8 cellular contexts compared by ENCODE assay signal in genomic region chr2:224585205-224586088, GRCh38. TPM values are rescaled to one million over a fixed set of nuclear protein-coding genes. Genes with fewer than 3 reads are reported as not detected.
DNase-seq lines count a peak whose midpoint lies in the region; ATAC-seq and TF ChIP-seq lines count a peak whose summit lies in the region.

Gene CUL3 (minus strand): TSS chr2:224585363. CDS start chr2:224585009, 354 bp downstream.

- peaks cover 8% of the 10 kb centered on the region; the same call in 1 of the 2 replicates for H3K36me3 ChIP-seq in PC-3 (ENCODE audit: low read depth, low read length)
- no peaks in the 10 kb centered on the region for H3K36me3 ChIP-seq in mucosa of rectum (ENCODE audit: control insufficient read depth in 2 of 2, insufficient read depth in 2 of 2, low read length in 2 of 2)

- peak within 1 kb of the TSS; percentile 81 for H2AFZ ChIP-seq in PC-3 (ENCODE audit: low read length)

- ATAC-seq in GM21576 (IDR thresholded peaks at IDR 0.05; ENCODE audit: unreplicated experiment) = peak; percentile 82
- ATAC-seq in PC-3 = peak; percentile 90

- intact Hi-C loops in PC-3 (cut with micrococcal nuclease) = loop anchor here (1.0 to 5.0 kb wide), 3 partner anchors 22 to 101 kb away; no protein-coding TSS in a partner anchor

- H3K9ac ChIP-seq in PC-3 (ENCODE audit: low read length) (peak within 1 kb of the TSS; percentile 91), mucosa of rectum (ENCODE audit: low read depth in 1 of 2, low read length in 2 of 2) (peak within 1 kb of the TSS; percentile 87 to 90)

- H3F3A ChIP-seq in PC-3 (ENCODE audit: low read length, unreplicated experiment) = no peaks in the 10 kb centered on the region

- DNase-seq in DMS114 treated with DMSO at 0.1 percent for 48 hours (lab: John Stamatoyannopoulos, UW; ENCODE audit: unreplicated experiment) (peak; percentile 97), PC-3 (peak; percentile 95), activated T-cell treated with anti-CD3 and anti-CD28 coated beads for 48 hours (ENCODE audit: low read depth) (peak; percentile 99), epithelial cell of proximal tubule (ENCODE audit: low read depth) (peak; percentile 70)
- peak; percentile 100 for DNase-seq in stimulated activated CD8-positive, alpha-beta memory T cell treated with anti-CD3 and anti-CD28 coated beads, Interleukin-4, amount 100 ng/mL, for 48 hours

- TF ChIP-seq CTCF in PC-3 (conservative IDR thresholded peaks at IDR 0.05; ENCODE audit: low read depth, low read length) (no peak), epithelial cell of proximal tubule (conservative IDR thresholded peaks at IDR 0.05; ENCODE audit: low read depth, low read length) (no peak)

- no peak for TF ChIP-seq EP300 in Ishikawa (IDR thresholded peaks at IDR 0.05; ENCODE audit: borderline replicate concordance)

- H3K4me1 ChIP-seq in PC-3 (ENCODE audit: insufficient read depth, low read length) (peaks cover 25% of the 10 kb centered on the region), mucosa of rectum (ENCODE audit: control insufficient read depth in 2 of 2, insufficient read depth in 2 of 2, low read length in 2 of 2) (peaks cover 2 to 11% of the 10 kb centered on the region in 2 donors)

- H3K27ac ChIP-seq in PC-3 (ENCODE audit: low read length) (peak within 1 kb of the TSS; percentile 43), mucosa of rectum (ENCODE audit: low read depth in 2 of 2, low read length in 2 of 2) (peak within 1 kb of the TSS; percentile 91 to 94)

- CTCF ChIA-PET in PC-3 (lab: Charles Lee) = interaction anchor here (0.6 kb wide), 1 partner anchor 63 kb away, joined by 4 read pairs; no protein-coding TSS in a partner anchor

- H3K4me3 ChIP-seq in PC-3 (ENCODE audit: low read length) = peak within 1 kb of the TSS; percentile 76
- H3K4me3 ChIP-seq in epithelial cell of proximal tubule (ENCODE audit: low read depth, low read length) = peak within 1 kb of the TSS; percentile 97
- H3K4me3 ChIP-seq in mucosa of rectum (ENCODE audit: low read length in 2 of 2) = peak within 1 kb of the TSS; percentile 90 to 95

- no peaks in the 10 kb centered on the region for H3K9me3 ChIP-seq in PC-3 (ENCODE audit: low read length)
- H3K9me3 ChIP-seq in mucosa of rectum (ENCODE audit: control insufficient read depth in 2 of 2, low read length in 2 of 2) = no peaks in the 10 kb centered on the region

- no peaks in the 10 kb centered on the region for H3K9me2 ChIP-seq in PC-3 (replicated peaks; ENCODE audit: low read length)

- H3K27me3 ChIP-seq in PC-3 (ENCODE audit: low read length) (no peaks in the 10 kb centered on the region), mucosa of rectum (ENCODE audit: control insufficient read depth in 2 of 2, insufficient read depth in 2 of 2, low read length in 2 of 2) (no peaks in the 10 kb centered on the region)

- no peak for TF ChIP-seq RAD21 in Ishikawa (IDR thresholded peaks at IDR 0.05; ENCODE audit: low read depth)

- POLR2A ChIA-PET in PC-3 (lab: Charles Lee; ENCODE audit: unreplicated experiment) = interaction anchor here (0.5 to 1.0 kb wide), 8 partner anchors 14 to 225 kb away, joined by 3 to 9 read pairs (median 4); no protein-coding TSS in a partner anchor

- BruUV-seq in PC-3 (replicated peaks; lab: Mats Ljungman, UMichigan) = no TSS peak

- H3K79me2 ChIP-seq in PC-3 (ENCODE audit: low read length) = peaks cover 41% of the 10 kb centered on the region

- peak within 1 kb of the TSS; percentile 93 for H3K4me2 ChIP-seq in PC-3 (ENCODE audit: low read length)

- H4K20me1 ChIP-seq in PC-3 (ENCODE audit: low read length) = peaks cover 37% of the 10 kb centered on the region

TF ChIP-seq in Ishikawa, 13 proteins besides CTCF, POLR2A, EP300 and RAD21:
- TF ChIP-seq TAF1 (IDR thresholded peaks at IDR 0.05; ENCODE audit: low read depth) (peak; percentile 43), CREB1 (IDR thresholded peaks at IDR 0.05; ENCODE audit: low read depth) (no peak), TCF12 (IDR thresholded peaks at IDR 0.05; ENCODE audit: low read depth) (no peak), TEAD4 (IDR thresholded peaks at IDR 0.05) (no peak), ZBTB7A (IDR thresholded peaks at IDR 0.05; ENCODE audit: low read depth) (peak; percentile 93), FOXM1 (IDR thresholded peaks at IDR 0.05; ENCODE audit: borderline replicate concordance, low read depth) (peak; percentile 59; the same call in 1 of the 2 replicates), YY1 (IDR thresholded peaks at IDR 0.05; ENCODE audit: low read depth) (peak; percentile 80), EGR1 (IDR thresholded peaks at IDR 0.05) (peak; percentile 58), NFIC (IDR thresholded peaks at IDR 0.05) (no peak), CEBPB (IDR thresholded peaks at IDR 0.05) (no peak)
- TF ChIP-seq, protein P1, sequence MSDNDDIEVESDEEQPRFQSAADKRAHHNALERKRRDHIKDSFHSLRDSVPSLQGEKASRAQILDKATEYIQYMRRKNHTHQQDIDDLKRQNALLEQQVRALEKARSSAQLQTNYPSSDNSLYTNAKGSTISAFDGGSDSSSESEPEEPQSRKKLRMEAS (IDR thresholded peaks at IDR 0.05) = peak; percentile 67
- TF ChIP-seq, protein P2, sequence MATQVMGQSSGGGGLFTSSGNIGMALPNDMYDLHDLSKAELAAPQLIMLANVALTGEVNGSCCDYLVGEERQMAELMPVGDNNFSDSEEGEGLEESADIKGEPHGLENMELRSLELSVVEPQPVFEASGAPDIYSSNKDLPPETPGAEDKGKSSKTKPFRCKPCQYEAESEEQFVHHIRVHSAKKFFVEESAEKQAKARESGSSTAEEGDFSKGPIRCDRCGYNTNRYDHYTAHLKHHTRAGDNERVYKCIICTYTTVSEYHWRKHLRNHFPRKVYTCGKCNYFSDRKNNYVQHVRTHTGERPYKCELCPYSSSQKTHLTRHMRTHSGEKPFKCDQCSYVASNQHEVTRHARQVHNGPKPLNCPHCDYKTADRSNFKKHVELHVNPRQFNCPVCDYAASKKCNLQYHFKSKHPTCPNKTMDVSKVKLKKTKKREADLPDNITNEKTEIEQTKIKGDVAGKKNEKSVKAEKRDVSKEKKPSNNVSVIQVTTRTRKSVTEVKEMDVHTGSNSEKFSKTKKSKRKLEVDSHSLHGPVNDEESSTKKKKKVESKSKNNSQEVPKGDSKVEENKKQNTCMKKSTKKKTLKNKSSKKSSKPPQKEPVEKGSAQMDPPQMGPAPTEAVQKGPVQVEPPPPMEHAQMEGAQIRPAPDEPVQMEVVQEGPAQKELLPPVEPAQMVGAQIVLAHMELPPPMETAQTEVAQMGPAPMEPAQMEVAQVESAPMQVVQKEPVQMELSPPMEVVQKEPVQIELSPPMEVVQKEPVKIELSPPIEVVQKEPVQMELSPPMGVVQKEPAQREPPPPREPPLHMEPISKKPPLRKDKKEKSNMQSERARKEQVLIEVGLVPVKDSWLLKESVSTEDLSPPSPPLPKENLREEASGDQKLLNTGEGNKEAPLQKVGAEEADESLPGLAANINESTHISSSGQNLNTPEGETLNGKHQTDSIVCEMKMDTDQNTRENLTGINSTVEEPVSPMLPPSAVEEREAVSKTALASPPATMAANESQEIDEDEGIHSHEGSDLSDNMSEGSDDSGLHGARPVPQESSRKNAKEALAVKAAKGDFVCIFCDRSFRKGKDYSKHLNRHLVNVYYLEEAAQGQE (IDR thresholded peaks at IDR 0.05; ENCODE audit: low read depth) = no peak
- TF ChIP-seq, protein P3, sequence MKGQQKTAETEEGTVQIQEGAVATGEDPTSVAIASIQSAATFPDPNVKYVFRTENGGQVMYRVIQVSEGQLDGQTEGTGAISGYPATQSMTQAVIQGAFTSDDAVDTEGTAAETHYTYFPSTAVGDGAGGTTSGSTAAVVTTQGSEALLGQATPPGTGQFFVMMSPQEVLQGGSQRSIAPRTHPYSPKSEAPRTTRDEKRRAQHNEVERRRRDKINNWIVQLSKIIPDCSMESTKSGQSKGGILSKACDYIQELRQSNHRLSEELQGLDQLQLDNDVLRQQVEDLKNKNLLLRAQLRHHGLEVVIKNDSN (IDR thresholded peaks at IDR 0.05) = peak; percentile 96

RNA-seq across cellular contexts. Expression of gene CUL3, which starts in this region (rescaled TPM):
- total RNA-seq in PC-3 (2014; rRNA removed) = 50.4 and 54.9 TPM in 2 replicates
- 33.5 and 38.0 TPM in 2 replicates for total RNA-seq in epithelial cell of proximal tubule

Comparison
In these comparisons a context has a peak if more than half of its experiments do, and no peak if none do; other contexts are left out.
1. Peak in every context shown above with its lines: DNase-seq, ATAC-seq, H3K4me3 ChIP-seq and H3K27ac ChIP-seq.